In genomic region chr7:76549855-76550248, GRCh38 we compare ENCODE assay signal across 9 cellular contexts. TPM values are rescaled to one million over a fixed set of nuclear protein-coding genes. Genes with fewer than 3 reads are reported as not detected.
DNase-seq lines count a peak whose midpoint lies in the region; ATAC-seq and TF ChIP-seq lines count a peak whose summit lies in the region.
"Not testable (repeated sequence)": the region's sequence is repeated elsewhere in the genome, so short reads cannot be mapped to it uniquely, and the experiment has no call there.
"Had no signal": no experiment of that assay in that cellular context is flagged by ENCODE, and none has a peak within 500 bp of the region (broad histone marks: within the 10 kb centered on the region; RNA-seq: fewer than 3 reads in every experiment).

No MANE protein-coding gene starts in this region.

- H3K4me1 ChIP-seq in cardiac muscle cell (ENCODE audit: low read depth); mononuclear cell (ENCODE audit: insufficient read depth, low read length); gastrocnemius medialis: not testable (repeated sequence)
- H3K4me1 ChIP-seq in vagina = peaks cover 11% of the 10 kb centered on the region

- H3K27ac Mint-ChIP-seq in chondrocyte (ENCODE audit: unreplicated experiment) = peak overlapping the region; percentile 85

- H3K36me3 Mint-ChIP-seq in chondrocyte (ENCODE audit: low read depth) = not testable (repeated sequence)

- peak overlapping the region; percentile 93 for H3K27ac ChIP-seq in cardiac muscle cell
- H3K27ac ChIP-seq in gastrocnemius medialis = peak overlapping the region; percentile 94 to 100 (median 96)
- peak overlapping the region; percentile 97 for H3K27ac ChIP-seq in vagina

- in situ Hi-C loops in gastrocnemius medialis (cut with MboI; ENCODE audit: low sequenced_read_pairs in 4 of 4) = not testable (repeated sequence)

- H3K4me1 Mint-ChIP-seq in chondrocyte (ENCODE audit: low read depth) = peaks cover 20% of the 10 kb centered on the region

- H3K4me3 Mint-ChIP-seq in chondrocyte (ENCODE audit: unreplicated experiment) = peak overlapping the region; percentile 92

- not testable (repeated sequence) for H3K27me3 ChIP-seq in GM06990 (replicated peaks; ENCODE audit: control insufficient read depth, insufficient read depth, low read length); cardiac muscle cell; mononuclear cell (ENCODE audit: insufficient read depth, low read length); gastrocnemius medialis; vagina

- ATAC-seq in gastrocnemius medialis = not testable (repeated sequence)

- H3K9me3 ChIP-seq in cardiac muscle cell (ENCODE audit: low read depth); mononuclear cell (ENCODE audit: low read depth, low read length); gastrocnemius medialis; vagina: not testable (repeated sequence)

- intact Hi-C loops in gastrocnemius medialis (cut with DNase I; ENCODE audit: low total_unique reads); vagina (cut with DNase I): not testable (repeated sequence)

- not testable (repeated sequence) for TF ChIP-seq POLR2A in gastrocnemius medialis (IDR thresholded peaks at IDR 0.05); vagina (IDR thresholded peaks at IDR 0.05)

- not testable (repeated sequence) for H3K9me3 Mint-ChIP-seq in chondrocyte (ENCODE audit: low read depth)

- H3K27me3 Mint-ChIP-seq in chondrocyte (ENCODE audit: low read depth) = not testable (repeated sequence)

- not testable (repeated sequence) for DNase-seq in GM06990 (ENCODE audit: extremely low read depth, insufficient read length); chondrocyte (ENCODE audit: low spot score); gastrocnemius medialis; vagina (ENCODE audit: extremely low spot score in 2 of 2)
- peak; percentile 27 for DNase-seq in NOMO-1 treated with dmso at 0.1 percent for 144 hours (lab: John Stamatoyannopoulos, UW; ENCODE audit: unreplicated experiment)
- peak; percentile 53 for DNase-seq in activated CD8-positive, alpha-beta memory T cell treated with anti-CD3 and anti-CD28 coated beads, Interleukin-2, amount 50 U/mL, for 48 hours
- peak in 1 of 2 donors; percentile 0 for DNase-seq in cardiac muscle cell (ENCODE audit: low read depth in 1 of 2, low spot score in 1 of 2)

- not testable (repeated sequence) for H3K36me3 ChIP-seq in GM06990 (ENCODE audit: control insufficient read depth, insufficient read depth, low read length); cardiac muscle cell; gastrocnemius medialis; vagina

- peak overlapping the region; percentile 75 for H3K4me3 ChIP-seq in GM06990 (replicated peaks; ENCODE audit: low read depth, low read length)
- H3K4me3 ChIP-seq in cardiac muscle cell = peak overlapping the region; percentile 50
- H3K4me3 ChIP-seq in mononuclear cell (ENCODE audit: low read length) = peak overlapping the region; percentile 63
- peak overlapping the region; percentile 70 to 100 (median 96) for H3K4me3 ChIP-seq in gastrocnemius medialis
- H3K4me3 ChIP-seq in vagina = peak overlapping the region; percentile 99

- TF ChIP-seq CTCF in GM06990 (IDR thresholded peaks at IDR 0.05; ENCODE audit: insufficient read depth, low read length, poor library complexity, severe bottlenecking); chondrocyte (IDR thresholded peaks at IDR 0.05); cardiac muscle cell (IDR thresholded peaks at IDR 0.05; ENCODE audit: low read depth, low read length); gastrocnemius medialis (IDR thresholded peaks at IDR 0.05 in 4 of 5, conservative IDR thresholded peaks at IDR 0.05 in 1 of 5); vagina (IDR thresholded peaks at IDR 0.05): not testable (repeated sequence)

RNA-seq across cellular contexts. Expression of gene SPDYE16, which starts 6.8 kb away (rescaled TPM):
- total RNA-seq in chondrocyte = 0.36 TPM in 1 of 3 replicates, not detected in the others
- total RNA-seq in cardiac muscle cell = 0.11 and 1.1 TPM in 2 replicates
- 0.81 and 0.87 TPM in 2 replicates for polyA plus RNA-seq in cardiac muscle cell
- 0.10 TPM for total RNA-seq in mononuclear cell
- under 1 TPM in 1 of 4 donors, not detected in 3; 0.31 TPM for total RNA-seq in gastrocnemius medialis
- total RNA-seq in vagina = not detected
- total RNA-seq: G401 had no signal

RNA-seq across cellular contexts. Expression of gene UPK3B, which starts 39.5 kb away (rescaled TPM):
- total RNA-seq in chondrocyte (0.46 to 1.4 TPM (median 0.62 TPM) in 3 replicates), cardiac muscle cell (0.88 and 1.5 TPM in 2 replicates), mononuclear cell (0.52 TPM), gastrocnemius medialis (under 1 TPM in 3 of 4 donors, not detected in 1; 0.22 to 0.92 (median 0.27) TPM), vagina (2.7 TPM)
- polyA plus RNA-seq in cardiac muscle cell = 0.42 and 0.78 TPM in 2 replicates
